In the genomic region with DNA sequence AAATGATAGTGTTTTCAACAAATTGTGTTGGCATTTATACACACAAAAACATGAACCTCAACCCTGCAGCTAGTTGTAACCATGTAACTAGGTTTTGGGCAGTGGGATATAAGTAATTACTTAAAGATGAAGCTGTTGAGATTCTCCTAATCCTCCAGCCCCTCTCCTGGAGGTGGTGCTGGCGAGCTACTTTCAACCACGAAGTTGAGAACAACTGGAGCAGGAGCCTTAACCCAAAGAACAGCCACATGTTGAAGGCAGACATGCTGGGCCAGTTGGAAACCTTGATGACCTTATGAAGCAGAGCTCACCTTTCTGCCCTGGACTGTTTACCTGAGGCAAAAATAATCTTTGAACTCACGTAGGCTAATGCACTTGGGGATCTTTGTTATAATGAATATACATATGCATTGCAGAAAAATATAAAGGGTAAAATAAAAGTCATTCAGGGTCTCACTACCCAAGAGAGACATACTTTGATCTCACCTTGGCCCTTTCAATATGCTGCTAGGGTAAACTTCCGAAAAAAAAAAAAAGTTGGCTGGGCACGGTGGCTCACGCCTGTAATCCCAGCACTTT, we compare ENCODE assay signal across 1 cellular context.
TF ChIP-seq lines count a peak whose summit lies in the region.

No MANE protein-coding gene starts in this region.

TF ChIP-seq in HepG2, 621 proteins besides CTCF, POLR2A, EP300 and RAD21 (continued from another document and continues in another):
- TF ChIP-seq, protein P1, sequence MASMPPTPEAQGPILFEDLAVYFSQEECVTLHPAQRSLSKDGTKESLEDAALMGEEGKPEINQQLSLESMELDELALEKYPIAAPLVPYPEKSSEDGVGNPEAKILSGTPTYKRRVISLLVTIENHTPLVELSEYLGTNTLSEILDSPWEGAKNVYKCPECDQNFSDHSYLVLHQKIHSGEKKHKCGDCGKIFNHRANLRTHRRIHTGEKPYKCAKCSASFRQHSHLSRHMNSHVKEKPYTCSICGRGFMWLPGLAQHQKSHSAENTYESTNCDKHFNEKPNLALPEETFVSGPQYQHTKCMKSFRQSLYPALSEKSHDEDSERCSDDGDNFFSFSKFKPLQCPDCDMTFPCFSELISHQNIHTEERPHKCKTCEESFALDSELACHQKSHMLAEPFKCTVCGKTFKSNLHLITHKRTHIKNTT (CRISPR knock-in tag; IDR thresholded peaks at IDR 0.05): no peak
- TF ChIP-seq, protein P2, sequence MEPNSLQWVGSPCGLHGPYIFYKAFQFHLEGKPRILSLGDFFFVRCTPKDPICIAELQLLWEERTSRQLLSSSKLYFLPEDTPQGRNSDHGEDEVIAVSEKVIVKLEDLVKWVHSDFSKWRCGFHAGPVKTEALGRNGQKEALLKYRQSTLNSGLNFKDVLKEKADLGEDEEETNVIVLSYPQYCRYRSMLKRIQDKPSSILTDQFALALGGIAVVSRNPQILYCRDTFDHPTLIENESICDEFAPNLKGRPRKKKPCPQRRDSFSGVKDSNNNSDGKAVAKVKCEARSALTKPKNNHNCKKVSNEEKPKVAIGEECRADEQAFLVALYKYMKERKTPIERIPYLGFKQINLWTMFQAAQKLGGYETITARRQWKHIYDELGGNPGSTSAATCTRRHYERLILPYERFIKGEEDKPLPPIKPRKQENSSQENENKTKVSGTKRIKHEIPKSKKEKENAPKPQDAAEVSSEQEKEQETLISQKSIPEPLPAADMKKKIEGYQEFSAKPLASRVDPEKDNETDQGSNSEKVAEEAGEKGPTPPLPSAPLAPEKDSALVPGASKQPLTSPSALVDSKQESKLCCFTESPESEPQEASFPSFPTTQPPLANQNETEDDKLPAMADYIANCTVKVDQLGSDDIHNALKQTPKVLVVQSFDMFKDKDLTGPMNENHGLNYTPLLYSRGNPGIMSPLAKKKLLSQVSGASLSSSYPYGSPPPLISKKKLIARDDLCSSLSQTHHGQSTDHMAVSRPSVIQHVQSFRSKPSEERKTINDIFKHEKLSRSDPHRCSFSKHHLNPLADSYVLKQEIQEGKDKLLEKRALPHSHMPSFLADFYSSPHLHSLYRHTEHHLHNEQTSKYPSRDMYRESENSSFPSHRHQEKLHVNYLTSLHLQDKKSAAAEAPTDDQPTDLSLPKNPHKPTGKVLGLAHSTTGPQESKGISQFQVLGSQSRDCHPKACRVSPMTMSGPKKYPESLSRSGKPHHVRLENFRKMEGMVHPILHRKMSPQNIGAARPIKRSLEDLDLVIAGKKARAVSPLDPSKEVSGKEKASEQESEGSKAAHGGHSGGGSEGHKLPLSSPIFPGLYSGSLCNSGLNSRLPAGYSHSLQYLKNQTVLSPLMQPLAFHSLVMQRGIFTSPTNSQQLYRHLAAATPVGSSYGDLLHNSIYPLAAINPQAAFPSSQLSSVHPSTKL (CRISPR knock-in tag; IDR thresholded peaks at IDR 0.05): peak; percentile 61; the same call in 1 of the 2 replicates
- TF ChIP-seq TCF7L2 (IDR thresholded peaks at IDR 0.05; ENCODE audit: low read depth, low read length) (no peak), GPN1 (CRISPR knock-in tag; IDR thresholded peaks at IDR 0.05; ENCODE audit: borderline replicate concordance) (no peak), HNRNPH1 (optimal IDR thresholded peaks at IDR 0.05; ENCODE audit: low read depth, low read length) (no peak), YY1 (IDR thresholded peaks at IDR 0.05; ENCODE audit: insufficient read depth, insufficient replicate concordance, low read depth, low read length) (peak; percentile 52), NFKBIZ (CRISPR knock-in tag; IDR thresholded peaks at IDR 0.05) (0 out of 2 replicates have a peak, but pooled peaks have one; percentile 51), EZH2 (conservative IDR thresholded peaks at IDR 0.05; ENCODE audit: low read depth, low read length) (no peak), PCBP1 (IDR thresholded peaks at IDR 0.05; ENCODE audit: borderline replicate concordance, low read depth, low read length) (no peak), AGO1 (IDR thresholded peaks at IDR 0.05; ENCODE audit: low read depth, low read length, poor library complexity, severe bottlenecking) (no peak), ZNF615 (CRISPR knock-in tag; IDR thresholded peaks at IDR 0.05; ENCODE audit: borderline replicate concordance) (no peak), KDM3A (CRISPR knock-in tag; IDR thresholded peaks at IDR 0.05; ENCODE audit: low read depth) (peak; percentile 51; the same call in 1 of the 2 replicates), HES4 (CRISPR knock-in tag; IDR thresholded peaks at IDR 0.05; ENCODE audit: borderline replicate concordance) (no peak), MBNL3 (CRISPR knock-in tag; conservative IDR thresholded peaks at IDR 0.05) (no peak), ZNF891 (CRISPR knock-in tag; IDR thresholded peaks at IDR 0.05) (no peak), PAWR (CRISPR knock-in tag; IDR thresholded peaks at IDR 0.05; ENCODE audit: borderline replicate concordance) (no peak), PITX1 (CRISPR knock-in tag; IDR thresholded peaks at IDR 0.05) (peak; percentile 78; the same call in 1 of the 2 replicates), ZFX (CRISPR knock-in tag; IDR thresholded peaks at IDR 0.05; ENCODE audit: low read depth) (peak; percentile 18; the same call in 1 of the 2 replicates), HMGA1 (CRISPR knock-in tag; conservative IDR thresholded peaks at IDR 0.05) (0 out of 2 replicates have a peak, but pooled peaks have one; percentile 74), KLF9 (CRISPR knock-in tag; IDR thresholded peaks at IDR 0.05; ENCODE audit: low read depth) (no peak), SYNCRIP (IDR thresholded peaks at IDR 0.05; ENCODE audit: insufficient read depth, low read depth, low read length) (no peak), ZNF326 (CRISPR knock-in tag; IDR thresholded peaks at IDR 0.05; ENCODE audit: borderline replicate concordance) (no peak), PHF21A (CRISPR knock-in tag; IDR thresholded peaks at IDR 0.05) (no peak), IRF2 (CRISPR knock-in tag; IDR thresholded peaks at IDR 0.05) (peak; percentile 71; the same call in 1 of the 2 replicates), RCOR2 (CRISPR knock-in tag; IDR thresholded peaks at IDR 0.05) (peak; percentile 50; the same call in 1 of the 2 replicates), SMAD3 (CRISPR knock-in tag; IDR thresholded peaks at IDR 0.05) (peak; percentile 85; the same call in 1 of the 2 replicates), SOX13 (IDR thresholded peaks at IDR 0.05) (no peak), SOX13 (CRISPR knock-in tag; conservative IDR thresholded peaks at IDR 0.05 in 1 of 2, IDR thresholded peaks at IDR 0.05 in 1 of 2) (no peak), HMG20B (CRISPR knock-in tag; conservative IDR thresholded peaks at IDR 0.05) (no peak), HDAC6 (IDR thresholded peaks at IDR 0.05; ENCODE audit: low read depth, low read length) (no peak), ZNF841 (CRISPR knock-in tag; IDR thresholded peaks at IDR 0.05; ENCODE audit: borderline replicate concordance) (no peak), ZNF572 (CRISPR knock-in tag; IDR thresholded peaks at IDR 0.05) (no peak)
- TF ChIP-seq, protein P3, sequence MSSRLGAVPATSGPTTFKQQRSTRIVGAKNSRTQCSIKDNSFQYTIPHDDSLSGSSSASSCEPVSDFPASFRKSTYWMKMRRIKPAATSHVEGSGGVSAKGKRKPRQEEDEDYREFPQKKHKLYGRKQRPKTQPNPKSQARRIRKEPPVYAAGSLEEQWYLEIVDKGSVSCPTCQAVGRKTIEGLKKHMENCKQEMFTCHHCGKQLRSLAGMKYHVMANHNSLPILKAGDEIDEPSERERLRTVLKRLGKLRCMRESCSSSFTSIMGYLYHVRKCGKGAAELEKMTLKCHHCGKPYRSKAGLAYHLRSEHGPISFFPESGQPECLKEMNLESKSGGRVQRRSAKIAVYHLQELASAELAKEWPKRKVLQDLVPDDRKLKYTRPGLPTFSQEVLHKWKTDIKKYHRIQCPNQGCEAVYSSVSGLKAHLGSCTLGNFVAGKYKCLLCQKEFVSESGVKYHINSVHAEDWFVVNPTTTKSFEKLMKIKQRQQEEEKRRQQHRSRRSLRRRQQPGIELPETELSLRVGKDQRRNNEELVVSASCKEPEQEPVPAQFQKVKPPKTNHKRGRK (CRISPR knock-in tag; IDR thresholded peaks at IDR 0.05): no peak
- TF ChIP-seq, protein P4, sequence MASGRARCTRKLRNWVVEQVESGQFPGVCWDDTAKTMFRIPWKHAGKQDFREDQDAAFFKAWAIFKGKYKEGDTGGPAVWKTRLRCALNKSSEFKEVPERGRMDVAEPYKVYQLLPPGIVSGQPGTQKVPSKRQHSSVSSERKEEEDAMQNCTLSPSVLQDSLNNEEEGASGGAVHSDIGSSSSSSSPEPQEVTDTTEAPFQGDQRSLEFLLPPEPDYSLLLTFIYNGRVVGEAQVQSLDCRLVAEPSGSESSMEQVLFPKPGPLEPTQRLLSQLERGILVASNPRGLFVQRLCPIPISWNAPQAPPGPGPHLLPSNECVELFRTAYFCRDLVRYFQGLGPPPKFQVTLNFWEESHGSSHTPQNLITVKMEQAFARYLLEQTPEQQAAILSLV (CRISPR knock-in tag; IDR thresholded peaks at IDR 0.05; ENCODE audit: borderline replicate concordance): no peak
- TF ChIP-seq, protein P5, sequence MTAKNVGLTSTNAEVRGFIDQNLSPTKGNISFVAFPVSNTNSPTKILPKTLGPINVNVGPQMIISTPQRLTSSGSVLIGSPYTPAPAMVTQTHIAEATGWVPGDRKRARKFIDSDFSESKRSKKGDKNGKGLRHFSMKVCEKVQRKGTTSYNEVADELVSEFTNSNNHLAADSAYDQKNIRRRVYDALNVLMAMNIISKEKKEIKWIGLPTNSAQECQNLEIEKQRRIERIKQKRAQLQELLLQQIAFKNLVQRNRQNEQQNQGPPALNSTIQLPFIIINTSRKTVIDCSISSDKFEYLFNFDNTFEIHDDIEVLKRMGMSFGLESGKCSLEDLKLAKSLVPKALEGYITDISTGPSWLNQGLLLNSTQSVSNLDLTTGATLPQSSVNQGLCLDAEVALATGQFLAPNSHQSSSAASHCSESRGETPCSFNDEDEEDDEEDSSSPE (CRISPR knock-in tag; IDR thresholded peaks at IDR 0.05): peak; percentile 42; the same call in 1 of the 2 replicates
- TF ChIP-seq, protein P6, sequence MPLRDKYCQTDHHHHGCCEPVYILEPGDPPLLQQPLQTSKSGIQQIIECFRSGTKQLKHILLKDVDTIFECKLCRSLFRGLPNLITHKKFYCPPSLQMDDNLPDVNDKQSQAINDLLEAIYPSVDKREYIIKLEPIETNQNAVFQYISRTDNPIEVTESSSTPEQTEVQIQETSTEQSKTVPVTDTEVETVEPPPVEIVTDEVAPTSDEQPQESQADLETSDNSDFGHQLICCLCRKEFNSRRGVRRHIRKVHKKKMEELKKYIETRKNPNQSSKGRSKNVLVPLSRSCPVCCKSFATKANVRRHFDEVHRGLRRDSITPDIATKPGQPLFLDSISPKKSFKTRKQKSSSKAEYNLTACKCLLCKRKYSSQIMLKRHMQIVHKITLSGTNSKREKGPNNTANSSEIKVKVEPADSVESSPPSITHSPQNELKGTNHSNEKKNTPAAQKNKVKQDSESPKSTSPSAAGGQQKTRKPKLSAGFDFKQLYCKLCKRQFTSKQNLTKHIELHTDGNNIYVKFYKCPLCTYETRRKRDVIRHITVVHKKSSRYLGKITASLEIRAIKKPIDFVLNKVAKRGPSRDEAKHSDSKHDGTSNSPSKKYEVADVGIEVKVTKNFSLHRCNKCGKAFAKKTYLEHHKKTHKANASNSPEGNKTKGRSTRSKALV (CRISPR knock-in tag; IDR thresholded peaks at IDR 0.05): no peak
- TF ChIP-seq, protein P7, sequence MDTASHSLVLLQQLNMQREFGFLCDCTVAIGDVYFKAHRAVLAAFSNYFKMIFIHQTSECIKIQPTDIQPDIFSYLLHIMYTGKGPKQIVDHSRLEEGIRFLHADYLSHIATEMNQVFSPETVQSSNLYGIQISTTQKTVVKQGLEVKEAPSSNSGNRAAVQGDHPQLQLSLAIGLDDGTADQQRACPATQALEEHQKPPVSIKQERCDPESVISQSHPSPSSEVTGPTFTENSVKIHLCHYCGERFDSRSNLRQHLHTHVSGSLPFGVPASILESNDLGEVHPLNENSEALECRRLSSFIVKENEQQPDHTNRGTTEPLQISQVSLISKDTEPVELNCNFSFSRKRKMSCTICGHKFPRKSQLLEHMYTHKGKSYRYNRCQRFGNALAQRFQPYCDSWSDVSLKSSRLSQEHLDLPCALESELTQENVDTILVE (CRISPR knock-in tag; IDR thresholded peaks at IDR 0.05): peak; percentile 60; the same call in 1 of the 2 replicates
- TF ChIP-seq, protein P8, sequence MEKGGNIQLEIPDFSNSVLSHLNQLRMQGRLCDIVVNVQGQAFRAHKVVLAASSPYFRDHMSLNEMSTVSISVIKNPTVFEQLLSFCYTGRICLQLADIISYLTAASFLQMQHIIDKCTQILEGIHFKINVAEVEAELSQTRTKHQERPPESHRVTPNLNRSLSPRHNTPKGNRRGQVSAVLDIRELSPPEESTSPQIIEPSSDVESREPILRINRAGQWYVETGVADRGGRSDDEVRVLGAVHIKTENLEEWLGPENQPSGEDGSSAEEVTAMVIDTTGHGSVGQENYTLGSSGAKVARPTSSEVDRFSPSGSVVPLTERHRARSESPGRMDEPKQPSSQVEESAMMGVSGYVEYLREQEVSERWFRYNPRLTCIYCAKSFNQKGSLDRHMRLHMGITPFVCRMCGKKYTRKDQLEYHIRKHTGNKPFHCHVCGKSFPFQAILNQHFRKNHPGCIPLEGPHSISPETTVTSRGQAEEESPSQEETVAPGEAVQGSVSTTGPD (CRISPR knock-in tag; IDR thresholded peaks at IDR 0.05): no peak
- TF ChIP-seq, protein P9, sequence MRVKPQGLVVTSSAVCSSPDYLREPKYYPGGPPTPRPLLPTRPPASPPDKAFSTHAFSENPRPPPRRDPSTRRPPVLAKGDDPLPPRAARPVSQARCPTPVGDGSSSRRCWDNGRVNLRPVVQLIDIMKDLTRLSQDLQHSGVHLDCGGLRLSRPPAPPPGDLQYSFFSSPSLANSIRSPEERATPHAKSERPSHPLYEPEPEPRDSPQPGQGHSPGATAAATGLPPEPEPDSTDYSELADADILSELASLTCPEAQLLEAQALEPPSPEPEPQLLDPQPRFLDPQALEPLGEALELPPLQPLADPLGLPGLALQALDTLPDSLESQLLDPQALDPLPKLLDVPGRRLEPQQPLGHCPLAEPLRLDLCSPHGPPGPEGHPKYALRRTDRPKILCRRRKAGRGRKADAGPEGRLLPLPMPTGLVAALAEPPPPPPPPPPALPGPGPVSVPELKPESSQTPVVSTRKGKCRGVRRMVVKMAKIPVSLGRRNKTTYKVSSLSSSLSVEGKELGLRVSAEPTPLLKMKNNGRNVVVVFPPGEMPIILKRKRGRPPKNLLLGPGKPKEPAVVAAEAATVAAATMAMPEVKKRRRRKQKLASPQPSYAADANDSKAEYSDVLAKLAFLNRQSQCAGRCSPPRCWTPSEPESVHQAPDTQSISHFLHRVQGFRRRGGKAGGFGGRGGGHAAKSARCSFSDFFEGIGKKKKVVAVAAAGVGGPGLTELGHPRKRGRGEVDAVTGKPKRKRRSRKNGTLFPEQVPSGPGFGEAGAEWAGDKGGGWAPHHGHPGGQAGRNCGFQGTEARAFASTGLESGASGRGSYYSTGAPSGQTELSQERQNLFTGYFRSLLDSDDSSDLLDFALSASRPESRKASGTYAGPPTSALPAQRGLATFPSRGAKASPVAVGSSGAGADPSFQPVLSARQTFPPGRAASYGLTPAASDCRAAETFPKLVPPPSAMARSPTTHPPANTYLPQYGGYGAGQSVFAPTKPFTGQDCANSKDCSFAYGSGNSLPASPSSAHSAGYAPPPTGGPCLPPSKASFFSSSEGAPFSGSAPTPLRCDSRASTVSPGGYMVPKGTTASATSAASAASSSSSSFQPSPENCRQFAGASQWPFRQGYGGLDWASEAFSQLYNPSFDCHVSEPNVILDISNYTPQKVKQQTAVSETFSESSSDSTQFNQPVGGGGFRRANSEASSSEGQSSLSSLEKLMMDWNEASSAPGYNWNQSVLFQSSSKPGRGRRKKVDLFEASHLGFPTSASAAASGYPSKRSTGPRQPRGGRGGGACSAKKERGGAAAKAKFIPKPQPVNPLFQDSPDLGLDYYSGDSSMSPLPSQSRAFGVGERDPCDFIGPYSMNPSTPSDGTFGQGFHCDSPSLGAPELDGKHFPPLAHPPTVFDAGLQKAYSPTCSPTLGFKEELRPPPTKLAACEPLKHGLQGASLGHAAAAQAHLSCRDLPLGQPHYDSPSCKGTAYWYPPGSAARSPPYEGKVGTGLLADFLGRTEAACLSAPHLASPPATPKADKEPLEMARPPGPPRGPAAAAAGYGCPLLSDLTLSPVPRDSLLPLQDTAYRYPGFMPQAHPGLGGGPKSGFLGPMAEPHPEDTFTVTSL (CRISPR knock-in tag; IDR thresholded peaks at IDR 0.05; ENCODE audit: borderline replicate concordance): no peak
